11 cellular contexts compared by ENCODE assay signal in the genomic region with DNA sequence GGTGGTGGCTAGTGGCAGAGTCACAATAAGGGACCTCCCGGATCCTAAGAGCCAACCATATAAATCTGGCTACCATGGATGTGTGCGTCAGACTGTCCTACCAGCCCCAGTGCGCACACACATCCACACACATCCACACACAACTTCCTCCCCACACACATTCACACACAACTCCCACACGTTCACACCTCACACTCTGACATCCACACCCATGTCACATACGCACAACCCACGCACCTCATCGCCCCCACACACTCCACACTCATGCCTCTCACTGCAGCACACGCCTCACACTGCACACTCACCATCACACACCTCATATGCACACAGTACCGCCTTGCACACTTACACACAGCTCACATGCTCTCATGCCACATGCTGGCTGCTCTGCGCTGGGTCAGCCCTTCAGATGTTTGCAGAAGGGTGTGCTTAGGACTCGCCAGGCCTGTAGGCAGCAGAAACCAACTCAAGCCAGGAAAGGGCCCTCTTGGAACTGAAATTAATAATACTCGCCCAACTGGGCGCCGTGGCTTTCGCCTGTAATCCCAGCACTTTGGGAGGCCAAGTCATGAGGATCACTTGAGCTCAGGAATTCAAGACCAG. TPM values are rescaled to one million over a fixed set of nuclear protein-coding genes. Genes with fewer than 3 reads are reported as not detected.
DNase-seq lines count a peak whose midpoint lies in the region; ATAC-seq and TF ChIP-seq lines count a peak whose summit lies in the region.
"Had no signal": no experiment of that assay in that cellular context is flagged by ENCODE, and none has a peak within 500 bp of the region (broad histone marks: within the 10 kb centered on the region; RNA-seq: fewer than 3 reads in every experiment).

No MANE protein-coding gene starts in this region.

- H3K27ac ChIP-seq in upper lobe of right lung = no peak overlapping the region
- H3K27ac ChIP-seq: gastroesophageal sphincter, right lobe of liver had no signal

- peaks cover 10% of the 10 kb centered on the region for H3K4me1 ChIP-seq in upper lobe of right lung

- no peaks in the 10 kb centered on the region for H3K27me3 ChIP-seq in upper lobe of right lung

- ATAC-seq in Right ventricle myocardium inferior (peak; percentile 36), Right ventricle myocardium superior (ENCODE audit: poor library complexity) (no peak), T-helper 17 cell (no peak), upper lobe of right lung (peak; percentile 68), GM21381 (IDR thresholded peaks at IDR 0.05; ENCODE audit: unreplicated experiment) (no peak)

- H3K4me3 ChIP-seq in iPS-18c (ENCODE audit: insufficient read depth, low read depth, low read length) (peak overlapping the region; percentile 28; the same call in 1 of the 2 replicates), upper lobe of right lung (no peak overlapping the region)

- no peak for DNase-seq in Right ventricle myocardium inferior (ENCODE audit: missing footprints)
- no peak for DNase-seq in Right ventricle myocardium superior
- DNase-seq in T-helper 17 cell = no peak
- no peak for DNase-seq in upper lobe of right lung
- no peak for DNase-seq in GM19238 (ENCODE audit: insufficient read length, low spot score)
- DNase-seq in NCI-H1694 treated with DMSO at 0.1 percent for 48 hours (lab: John Stamatoyannopoulos, UW) = no peak
- DNase-seq: NCI-H1417 had no signal

- no peaks in the 10 kb centered on the region for H3K36me3 ChIP-seq in upper lobe of right lung
- H3K36me3 ChIP-seq: gastroesophageal sphincter, right lobe of liver had no signal

- peaks cover 4% of the 10 kb centered on the region for H3K36me3 Mint-ChIP-seq in T-helper 17 cell (ENCODE audit: low read depth)

- H3K27ac Mint-ChIP-seq in T-helper 17 cell = no peak overlapping the region

- peaks cover 28% of the 10 kb centered on the region for H3K27me3 Mint-ChIP-seq in T-helper 17 cell

- intact Hi-C loops in Right ventricle myocardium inferior (cut with DNase I) (no loop called here), Right ventricle myocardium superior (cut with DNase I) (no loop called here), upper lobe of right lung (cut with DNase I) (no loop called here)

- no peak for TF ChIP-seq CTCF in upper lobe of right lung (IDR thresholded peaks at IDR 0.05)

- peak overlapping the region; percentile 49 for H3K4me3 Mint-ChIP-seq in T-helper 17 cell

- no peaks in the 10 kb centered on the region for H3K9me3 ChIP-seq in T-helper 17 cell (ENCODE audit: control insufficient read depth, low read length, poor library complexity, severe bottlenecking)
- peaks cover 2% of the 10 kb centered on the region for H3K9me3 ChIP-seq in iPS-18c (ENCODE audit: control insufficient read depth, insufficient read depth, low read length)
- H3K9me3 ChIP-seq in upper lobe of right lung = no peaks in the 10 kb centered on the region
- H3K9me3 ChIP-seq: gastroesophageal sphincter, right lobe of liver had no signal

- H3K4me1 Mint-ChIP-seq in T-helper 17 cell = peaks cover 10% of the 10 kb centered on the region

RNA-seq across cellular contexts. Expression of a gene that starts 3.0 kb away (rescaled TPM):
- total RNA-seq in Right ventricle myocardium inferior (not detected), Right ventricle myocardium superior (not detected), T-helper 17 cell (not detected), upper lobe of right lung (0.38 TPM)
- total RNA-seq: right lobe of liver had no signal

RNA-seq across cellular contexts. Expression of a gene that starts 32.1 kb away (rescaled TPM):
- total RNA-seq in Right ventricle myocardium inferior = 42.7 TPM
- 41.8 TPM for total RNA-seq in Right ventricle myocardium superior
- total RNA-seq in T-helper 17 cell = 10 to 100 TPM; 84.3 to 93.3 TPM
- total RNA-seq in upper lobe of right lung = 56.4 TPM

Comparison
In these comparisons a context has a peak if more than half of its experiments do, and no peak if none do; other contexts are left out.
1. ATAC-seq: peak in Right ventricle myocardium inferior (single experiment) and upper lobe of right lung (single experiment); none in Right ventricle myocardium superior (single experiment), T-helper 17 cell (single experiment) and GM21381 (single experiment).